1 cellular context compared by ENCODE assay signal in genomic region chr1:101183388-101183699, GRCh38.
TF ChIP-seq lines count a peak whose summit lies in the region.

No MANE protein-coding gene starts in this region.

TF ChIP-seq in HepG2, 621 proteins besides CTCF, POLR2A, EP300 and RAD21:
- TF ChIP-seq, protein P1, sequence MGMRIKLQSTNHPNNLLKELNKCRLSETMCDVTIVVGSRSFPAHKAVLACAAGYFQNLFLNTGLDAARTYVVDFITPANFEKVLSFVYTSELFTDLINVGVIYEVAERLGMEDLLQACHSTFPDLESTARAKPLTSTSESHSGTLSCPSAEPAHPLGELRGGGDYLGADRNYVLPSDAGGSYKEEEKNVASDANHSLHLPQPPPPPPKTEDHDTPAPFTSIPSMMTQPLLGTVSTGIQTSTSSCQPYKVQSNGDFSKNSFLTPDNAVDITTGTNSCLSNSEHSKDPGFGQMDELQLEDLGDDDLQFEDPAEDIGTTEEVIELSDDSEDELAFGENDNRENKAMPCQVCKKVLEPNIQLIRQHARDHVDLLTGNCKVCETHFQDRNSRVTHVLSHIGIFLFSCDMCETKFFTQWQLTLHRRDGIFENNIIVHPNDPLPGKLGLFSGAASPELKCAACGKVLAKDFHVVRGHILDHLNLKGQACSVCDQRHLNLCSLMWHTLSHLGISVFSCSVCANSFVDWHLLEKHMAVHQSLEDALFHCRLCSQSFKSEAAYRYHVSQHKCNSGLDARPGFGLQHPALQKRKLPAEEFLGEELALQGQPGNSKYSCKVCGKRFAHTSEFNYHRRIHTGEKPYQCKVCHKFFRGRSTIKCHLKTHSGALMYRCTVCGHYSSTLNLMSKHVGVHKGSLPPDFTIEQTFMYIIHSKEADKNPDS (CRISPR knock-in tag; IDR thresholded peaks at IDR 0.05) = no peak
- TF ChIP-seq ZNF800 (CRISPR knock-in tag; IDR thresholded peaks at IDR 0.05) (no peak), ZBTB44 (CRISPR knock-in tag; IDR thresholded peaks at IDR 0.05) (no peak), REL (CRISPR knock-in tag; conservative IDR thresholded peaks at IDR 0.05) (no peak), CCAR2 (optimal IDR thresholded peaks at IDR 0.05; ENCODE audit: low read depth, low read length) (no peak), ZNF775 (CRISPR knock-in tag; IDR thresholded peaks at IDR 0.05; ENCODE audit: borderline replicate concordance) (no peak), RXRA (CRISPR knock-in tag; IDR thresholded peaks at IDR 0.05) (no peak), SSRP1 (CRISPR knock-in tag; IDR thresholded peaks at IDR 0.05) (no peak), CAMTA2 (CRISPR knock-in tag; IDR thresholded peaks at IDR 0.05; ENCODE audit: borderline replicate concordance) (no peak), ZNF530 (CRISPR knock-in tag; IDR thresholded peaks at IDR 0.05; ENCODE audit: low read depth) (no peak), ZNF121 (CRISPR knock-in tag; IDR thresholded peaks at IDR 0.05) (no peak), SP2 (CRISPR knock-in tag; IDR thresholded peaks at IDR 0.05) (no peak), ZNF124 (CRISPR knock-in tag; IDR thresholded peaks at IDR 0.05) (no peak), RNF2 (conservative IDR thresholded peaks at IDR 0.05; ENCODE audit: low read depth) (no peak), ZNF781 (CRISPR knock-in tag; IDR thresholded peaks at IDR 0.05; ENCODE audit: borderline replicate concordance, not compliant biosample characterization) (no peak), ZBTB8A (CRISPR knock-in tag; IDR thresholded peaks at IDR 0.05; ENCODE audit: borderline replicate concordance, low read depth) (no peak), ELF3 (CRISPR knock-in tag; IDR thresholded peaks at IDR 0.05) (no peak)
